In genomic region chr13:80361883-80362327, GRCh38 we compare ENCODE assay signal across 1 cellular context.
TF ChIP-seq lines count a peak whose summit lies in the region.

No MANE protein-coding gene starts in this region.

TF ChIP-seq in GM12878, 131 proteins besides CTCF, POLR2A, EP300 and RAD21 (continued from another document):
- TF ChIP-seq CBX3 (IDR thresholded peaks at IDR 0.05; ENCODE audit: borderline replicate concordance, low read depth): no peak
- TF ChIP-seq SMARCA5 (IDR thresholded peaks at IDR 0.05): peak; percentile 91
- TF ChIP-seq PAX8 (IDR thresholded peaks at IDR 0.05): no peak
- peak; percentile 25; the same call in 1 of the 2 replicates for TF ChIP-seq ATF7 (IDR thresholded peaks at IDR 0.05; ENCODE audit: low read depth)
- TF ChIP-seq NBN (IDR thresholded peaks at IDR 0.05): peak; percentile 33; the same call in 1 of the 2 replicates
- peak; percentile 54 to 61; a peak in 2 of 4 replicates for TF ChIP-seq IKZF2 (IDR thresholded peaks at IDR 0.05)
